In genomic region chr6:138944412-138944811, GRCh38 we compare ENCODE assay signal across 10 cellular contexts. TPM values are rescaled to one million over a fixed set of nuclear protein-coding genes. Genes with fewer than 3 reads are reported as not detected.
DNase-seq lines count a peak whose midpoint lies in the region; ATAC-seq and TF ChIP-seq lines count a peak whose summit lies in the region.
"Had no signal": no experiment of that assay in that cellular context is flagged by ENCODE, and none has a peak within 500 bp of the region (broad histone marks: within the 10 kb centered on the region; RNA-seq: fewer than 3 reads in every experiment).

No MANE protein-coding gene starts in this region.

- DNase-seq in activated gamma-delta T cell treated with Interleukin-2 at 50 U/mL for 16 hours = peak; percentile 11
- no peak for DNase-seq in activated gamma-delta T cell (lab: John Stamatoyannopoulos, UW)
- peak; percentile 57 for DNase-seq in HT1080 (ENCODE audit: low read depth)
- DNase-seq in choroid plexus epithelial cell (ENCODE audit: low read depth) = peak; percentile 86
- peak; percentile 7 to 15 for DNase-seq in stimulated activated CD8-positive, alpha-beta memory T cell treated with anti-CD3 and anti-CD28 coated beads, Interleukin-7, amount 100 ng/mL, for 4 hours (ENCODE audit: low read depth in 2 of 2)
- DNase-seq in UCSD-AML1 (lab: John Stamatoyannopoulos, UW; ENCODE audit: unreplicated experiment) = no peak
- DNase-seq: activated CD8-positive, alpha-beta memory T cell treated with anti-CD3 and anti-CD28 coated beads, Interleukin-2, amount 50 U/mL, for 48 hours; stimulated activated CD4-positive, alpha-beta T cell treated with anti-CD3 and anti-CD28 coated beads, Interleukin-1b, Interleukin-23, amount 100 ng/mL, for 48 hours had no signal

- no peak overlapping the region for H3K4me3 ChIP-seq in choroid plexus epithelial cell (ENCODE audit: low read depth, low read length)

- TF ChIP-seq CTCF in choroid plexus epithelial cell (conservative IDR thresholded peaks at IDR 0.05; ENCODE audit: low read depth, low read length) = no peak

- ATAC-seq in HG02938 (IDR thresholded peaks at IDR 0.05; ENCODE audit: unreplicated experiment) = no peak
- no peak for ATAC-seq in HG03439 (IDR thresholded peaks at IDR 0.05; ENCODE audit: unreplicated experiment)

RNA-seq across cellular contexts. Expression of gene REPS1, which starts 43.6 kb away (rescaled TPM):
- total RNA-seq in HT1080 (2014; rRNA removed; shearing (Covaris generic)) = 40.6 and 46.9 TPM in 2 replicates
- 35.1 and 36.3 TPM in 2 replicates for polyA plus RNA-seq in HT1080 (2015; cell fraction: cytosol; rRNA removed)
- 38.6 and 63.3 TPM in 2 replicates for polyA plus RNA-seq in HT1080 (2015; cell fraction: nucleus; rRNA removed)

Comparison
In these comparisons a context has a peak if more than half of its experiments do, and no peak if none do; other contexts are left out.
1. DNase-seq: peak in activated gamma-delta T cell treated with Interleukin-2 at 50 U/mL for 16 hours (single experiment), HT1080 (single experiment), choroid plexus epithelial cell (single experiment) and stimulated activated CD8-positive, alpha-beta memory T cell treated with anti-CD3 and anti-CD28 coated beads, Interleukin-7, amount 100 ng/mL, for 4 hours (2 of 2); none in activated gamma-delta T cell (single experiment) and UCSD-AML1 (single experiment).